ENCODE assay signal across 8 cellular contexts in the genomic region with DNA sequence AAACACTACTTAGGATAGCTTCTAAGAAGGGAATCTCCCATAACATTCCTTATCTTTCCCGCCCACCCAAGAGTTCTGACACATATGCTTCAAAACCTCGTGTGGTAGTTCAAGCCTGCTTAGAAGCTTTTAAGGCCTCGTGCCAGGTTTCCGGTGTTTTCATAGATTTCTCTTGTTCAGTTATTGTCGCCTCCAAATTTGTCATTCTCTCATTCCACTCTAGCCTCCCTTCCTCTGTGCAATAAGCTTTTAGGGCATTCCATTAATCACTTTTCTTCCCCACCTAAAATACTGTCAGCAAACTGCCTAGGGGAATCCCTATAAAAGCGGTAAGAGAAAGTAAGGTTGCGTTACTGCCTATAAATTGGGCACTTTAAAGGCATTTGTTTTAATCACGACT. TPM values are rescaled to one million over a fixed set of nuclear protein-coding genes. Genes with fewer than 3 reads are reported as not detected.
A peak's percentile ranks its signal among the peaks of the same experiment; 100 is the strongest.
DNase-seq lines count a peak whose midpoint lies in the region; ATAC-seq and TF ChIP-seq lines count a peak whose summit lies in the region.

No MANE protein-coding gene starts in this region.

- H3K4me1 ChIP-seq in right atrium auricular region (peaks cover 0 to 17% of the 10 kb centered on the region in 2 donors), aorta (ENCODE audit: control insufficient read depth in 1 of 2, insufficient read depth in 2 of 2, low read length in 2 of 2) (peaks cover 0 to 1% of the 10 kb centered on the region in 2 donors)

- H3K9me3 ChIP-seq in right atrium auricular region (no peaks in the 10 kb centered on the region), aorta (ENCODE audit: control insufficient read depth, low read length) (no peaks in the 10 kb centered on the region)

- peaks cover 13% of the 10 kb centered on the region for H3K36me3 Mint-ChIP-seq in activated CD8-positive, alpha-beta memory T cell treated with anti-CD3 and anti-CD28 coated beads, Interleukin-2, amount 10 ng/mL, durations not matched to agents 7 days and 5 days

- H3K4me1 Mint-ChIP-seq in activated CD8-positive, alpha-beta memory T cell treated with anti-CD3 and anti-CD28 coated beads, Interleukin-2, amount 10 ng/mL, durations not matched to agents 7 days and 5 days, result peaks cover 40% of the 10 kb centered on the region

- no peaks in the 10 kb centered on the region for H3K36me3 ChIP-seq in right atrium auricular region
- H3K36me3 ChIP-seq in aorta (ENCODE audit: control insufficient read depth in 1 of 2, insufficient read depth in 2 of 2, low read length in 1 of 2), result no peaks in the 10 kb centered on the region

- no peak overlapping the region for H3K27ac Mint-ChIP-seq in activated CD8-positive, alpha-beta memory T cell treated with anti-CD3 and anti-CD28 coated beads, Interleukin-2, amount 10 ng/mL, durations not matched to agents 7 days and 5 days

- DNase-seq in right atrium auricular region (ENCODE audit: low spot score) (no peak), cardiac septum (ENCODE audit: low spot score) (no peak), left kidney (ENCODE audit: low read depth, low spot score) (peak; percentile 35), aorta (no peak)
- DNase-seq in activated CD8-positive, alpha-beta memory T cell treated with anti-CD3 and anti-CD28 coated beads, Interleukin-2, amount 10 ng/mL, durations not matched to agents 7 days and 5 days, result no peak
- DNase-seq in activated naive CD4-positive, alpha-beta T cell treated with Interleukin-2 at 50 U/mL for 16 hours, result no peak

- H3K4me3 ChIP-seq in right atrium auricular region, result peak overlapping the region; percentile 79 to 80
- peak overlapping the region; percentile 68 to 99 for H3K4me3 ChIP-seq in aorta (ENCODE audit: low read length in 2 of 2)

- no peak for ATAC-seq in aorta (ENCODE audit: low FRiP score)
- no peak for ATAC-seq in activated CD8-positive, alpha-beta memory T cell treated with anti-CD3 and anti-CD28 coated beads, Interleukin-2, amount 10 ng/mL, durations not matched to agents 7 days and 5 days
- no peak for ATAC-seq in HG03354 (IDR thresholded peaks at IDR 0.05; ENCODE audit: poor library complexity, severe bottlenecking, unreplicated experiment)

- CTCF ChIA-PET in activated CD8-positive, alpha-beta memory T cell treated with anti-CD3 and anti-CD28 coated beads, Interleukin-2, amount 10 ng/mL, durations not matched to agents 7 days and 5 days (lab: Charles Lee), result interaction anchor here (1.6 to 4.6 kb wide), 4 partner anchors 11 to 213 kb away, joined by 4 to 41 read pairs (median 12); no protein-coding TSS in a partner anchor

- peak overlapping the region; percentile 81 to 87 for H3K27ac ChIP-seq in right atrium auricular region
- peak overlapping the region; percentile 32 for H3K27ac ChIP-seq in angular gyrus (ENCODE audit: low read depth, low read length)
- H3K27ac ChIP-seq in aorta (ENCODE audit: low read depth in 1 of 2, low read length in 2 of 2), result peak overlapping the region in 1 of 2 donors; percentile 48

- intact Hi-C loops in cardiac septum (cut with DNase I) (loop anchor here (5.0 kb wide), 1 partner anchor 106 kb away; no protein-coding TSS in a partner anchor), aorta (cut with DNase I) (no loop called here)

- whole genome bisulfite sequencing in aorta, 2 donors, result 2% methylated on average over 8 of the region's 8 CpGs

- no peak for TF ChIP-seq CTCF in right atrium auricular region (IDR thresholded peaks at IDR 0.05)

- no peak overlapping the region for H3K4me3 Mint-ChIP-seq in activated CD8-positive, alpha-beta memory T cell treated with anti-CD3 and anti-CD28 coated beads, Interleukin-2, amount 10 ng/mL, durations not matched to agents 7 days and 5 days

- H3K27me3 ChIP-seq in right atrium auricular region (no peaks in the 10 kb centered on the region), aorta (ENCODE audit: control insufficient read depth in 1 of 2, insufficient read depth in 2 of 2, low read length in 1 of 2) (no peaks in the 10 kb centered on the region)

- peaks cover 2% of the 10 kb centered on the region for H3K9me3 Mint-ChIP-seq in activated CD8-positive, alpha-beta memory T cell treated with anti-CD3 and anti-CD28 coated beads, Interleukin-2, amount 10 ng/mL, durations not matched to agents 7 days and 5 days (ENCODE audit: low read depth)

- no peaks in the 10 kb centered on the region for H3K27me3 Mint-ChIP-seq in activated CD8-positive, alpha-beta memory T cell treated with anti-CD3 and anti-CD28 coated beads, Interleukin-2, amount 10 ng/mL, durations not matched to agents 7 days and 5 days

RNA-seq across cellular contexts. Expression of a gene that starts 0.7 kb away (rescaled TPM):
- total RNA-seq in right atrium auricular region (10 to 100 TPM; 12.5 to 16.7 TPM), cardiac septum (13.2 TPM), aorta (10 to 100 TPM; 10.5 to 15.7 TPM)
- 10 to 100 TPM; 18.2 to 27.7 TPM for polyA plus RNA-seq in aorta
- 10 to 100 TPM; 18.6 to 19.7 TPM for total RNA-seq in activated CD8-positive, alpha-beta memory T cell treated with anti-CD3 and anti-CD28 coated beads, Interleukin-2, amount 10 ng/mL, durations not matched to agents 7 days and 5 days
